18 cellular contexts compared by ENCODE assay signal in genomic region chr1:9389969-9390368, GRCh38.
A peak's percentile ranks its signal among the peaks of the same experiment; 100 is the strongest.
DNase-seq lines count a peak whose midpoint lies in the region; ATAC-seq and TF ChIP-seq lines count a peak whose summit lies in the region.
"Had no signal": no experiment of that assay in that cellular context is flagged by ENCODE, and none has a peak within 500 bp of the region (broad histone marks: within the 10 kb centered on the region; RNA-seq: fewer than 3 reads in every experiment).

No MANE protein-coding gene starts in this region.

- intact Hi-C loops in dorsolateral prefrontal cortex (cut with DNase I) = loop anchor here in 1 of 2 donors (5.0 kb wide), 1 partner anchor 98 kb away; the partner anchor contains the start of gene SPSB1
- intact Hi-C loops in CD4-positive, alpha-beta memory T cell (cut with micrococcal nuclease) = no loop called here

- H3K4me1 Mint-ChIP-seq in stimulated activated naive CD8-positive, alpha-beta T cell treated with anti-CD3 and anti-CD28 coated beads, Interleukin-15, Interleukin-2, amounts not matched to agents 100 ng/mL and 50 ng/mL, for 24 hours (ENCODE audit: low read depth) = peaks cover 4% of the 10 kb centered on the region
- peaks cover 47% of the 10 kb centered on the region for H3K4me1 Mint-ChIP-seq in activated CD4-positive, alpha-beta memory T cell treated with anti-CD3 and anti-CD28 coated beads, Interleukin-2, amount 10 ng/mL, durations not matched to agents 7 days and 5 days
- peaks cover 4 to 6% (median 5%) of the 10 kb centered on the region in 4 donors for H3K4me1 Mint-ChIP-seq in CD4-positive, alpha-beta memory T cell

- peak overlapping the region; percentile 5 for H3K27ac Mint-ChIP-seq in stimulated activated naive CD8-positive, alpha-beta T cell treated with anti-CD3 and anti-CD28 coated beads, Interleukin-15, Interleukin-2, amounts not matched to agents 100 ng/mL and 50 ng/mL, for 24 hours
- H3K27ac Mint-ChIP-seq in activated CD4-positive, alpha-beta memory T cell treated with anti-CD3 and anti-CD28 coated beads, Interleukin-2, amount 10 ng/mL, durations not matched to agents 7 days and 5 days = peak overlapping the region; percentile 0
- no peak overlapping the region for H3K27ac Mint-ChIP-seq in CD4-positive, alpha-beta memory T cell

- DNase-seq in stimulated activated naive CD8-positive, alpha-beta T cell treated with anti-CD3 and anti-CD28 coated beads, Interleukin-15, Interleukin-2, amounts not matched to agents 100 U/mL and 50 U/mL, for 24 hours = no peak
- peak; percentile 25 for DNase-seq in activated CD4-positive, alpha-beta memory T cell treated with anti-CD3 and anti-CD28 coated beads, Interleukin-2, amount 10 ng/mL, durations not matched to agents 7 days and 5 days
- DNase-seq in dorsolateral prefrontal cortex (no peak), GM10266 (ENCODE audit: extremely low spot score) (no peak)
- no peak for DNase-seq in CD4-positive, alpha-beta memory T cell
- DNase-seq: Caco-2, GOT3, HCEC 1CT, KG1, NCI-H1105 treated with DMSO at 0.1 percent for 48 hours, NCI-H2081 treated with DMSO at 0.1 percent for 48 hours, NCI-H2171 treated with DMSO at 0.1 percent for 48 hours, NCI-H526, OCI-M1 had no signal

- no peaks in the 10 kb centered on the region for H3K9me3 ChIP-seq in CD4-positive, alpha-beta memory T cell (ENCODE audit: control insufficient read depth in 1 of 2, low read length in 2 of 2)
- H3K9me3 ChIP-seq: Caco-2 had no signal

- TF ChIP-seq CTCF in dorsolateral prefrontal cortex (IDR thresholded peaks at IDR 0.05 in 54 of 56, conservative IDR thresholded peaks at IDR 0.05 in 2 of 56; ENCODE audit: low read depth in 1 of 56, partially characterized antibody in 56 of 56) (no peak), GM10266 (IDR thresholded peaks at IDR 0.05; ENCODE audit: control insufficient read depth, insufficient read depth, low read depth, missing control alignments) (no peak)

- H3K27me3 ChIP-seq in dorsolateral prefrontal cortex = no peaks in the 10 kb centered on the region
- H3K27me3 ChIP-seq in CD4-positive, alpha-beta memory T cell (ENCODE audit: insufficient read depth, low read length) = no peaks in the 10 kb centered on the region

- no peak for ATAC-seq in stimulated activated naive CD8-positive, alpha-beta T cell treated with anti-CD3 and anti-CD28 coated beads, Interleukin-15, Interleukin-2, amounts not matched to agents 100 U/mL and 50 U/mL, for 24 hours
- no peak for ATAC-seq in GM21360 (IDR thresholded peaks at IDR 0.05; ENCODE audit: unreplicated experiment)
- ATAC-seq: Right ventricle myocardium inferior had no signal

- peak overlapping the region in 43 of 59 donors; percentile 17 to 100 (median 98) for H3K27ac ChIP-seq in dorsolateral prefrontal cortex
- H3K27ac ChIP-seq in CD4-positive, alpha-beta memory T cell (ENCODE audit: low read depth, low read length) = no peak overlapping the region

- peaks cover 4% of the 10 kb centered on the region for H3K27me3 Mint-ChIP-seq in stimulated activated naive CD8-positive, alpha-beta T cell treated with anti-CD3 and anti-CD28 coated beads, Interleukin-15, Interleukin-2, amounts not matched to agents 100 ng/mL and 50 ng/mL, for 24 hours
- peaks cover 25% of the 10 kb centered on the region for H3K27me3 Mint-ChIP-seq in activated CD4-positive, alpha-beta memory T cell treated with anti-CD3 and anti-CD28 coated beads, Interleukin-2, amount 10 ng/mL, durations not matched to agents 7 days and 5 days
- H3K27me3 Mint-ChIP-seq in CD4-positive, alpha-beta memory T cell = peaks cover 2 to 6% of the 10 kb centered on the region in 2 donors
- H3K27me3 Mint-ChIP-seq: CD4-positive, CD25-positive, alpha-beta regulatory T cell had no signal

- no peaks in the 10 kb centered on the region for H3K36me3 ChIP-seq in CD4-positive, alpha-beta memory T cell (ENCODE audit: insufficient read depth, low read length)

- H3K36me3 Mint-ChIP-seq in stimulated activated naive CD8-positive, alpha-beta T cell treated with anti-CD3 and anti-CD28 coated beads, Interleukin-15, Interleukin-2, amounts not matched to agents 100 ng/mL and 50 ng/mL, for 24 hours (ENCODE audit: low read depth) = no peaks in the 10 kb centered on the region
- H3K36me3 Mint-ChIP-seq in activated CD4-positive, alpha-beta memory T cell treated with anti-CD3 and anti-CD28 coated beads, Interleukin-2, amount 10 ng/mL, durations not matched to agents 7 days and 5 days (ENCODE audit: low read depth) = no peaks in the 10 kb centered on the region
- H3K36me3 Mint-ChIP-seq in CD4-positive, alpha-beta memory T cell = peaks cover 0 to under 1% of the 10 kb centered on the region in 2 donors
- H3K36me3 Mint-ChIP-seq: CD4-positive, CD25-positive, alpha-beta regulatory T cell had no signal

- no peak overlapping the region for H3K4me3 ChIP-seq in dorsolateral prefrontal cortex
- H3K4me3 ChIP-seq in CD4-positive, alpha-beta memory T cell (ENCODE audit: low read length in 2 of 2) = no peak overlapping the region

- no peak overlapping the region for H3K4me3 Mint-ChIP-seq in stimulated activated naive CD8-positive, alpha-beta T cell treated with anti-CD3 and anti-CD28 coated beads, Interleukin-15, Interleukin-2, amounts not matched to agents 100 ng/mL and 50 ng/mL, for 24 hours
- H3K4me3 Mint-ChIP-seq in activated CD4-positive, alpha-beta memory T cell treated with anti-CD3 and anti-CD28 coated beads, Interleukin-2, amount 10 ng/mL, durations not matched to agents 7 days and 5 days = no peak overlapping the region
- no peak overlapping the region for H3K4me3 Mint-ChIP-seq in CD4-positive, alpha-beta memory T cell
- H3K4me3 Mint-ChIP-seq: CD4-positive, CD25-positive, alpha-beta regulatory T cell had no signal

- H3K4me1 ChIP-seq in CD4-positive, alpha-beta memory T cell (ENCODE audit: insufficient read depth, low read length) = no peaks in the 10 kb centered on the region

- no peaks in the 10 kb centered on the region for H3K9me3 Mint-ChIP-seq in stimulated activated naive CD8-positive, alpha-beta T cell treated with anti-CD3 and anti-CD28 coated beads, Interleukin-15, Interleukin-2, amounts not matched to agents 100 ng/mL and 50 ng/mL, for 24 hours
- H3K9me3 Mint-ChIP-seq in activated CD4-positive, alpha-beta memory T cell treated with anti-CD3 and anti-CD28 coated beads, Interleukin-2, amount 10 ng/mL, durations not matched to agents 7 days and 5 days = no peaks in the 10 kb centered on the region
- H3K9me3 Mint-ChIP-seq in CD4-positive, alpha-beta memory T cell = peaks cover 0 to 2% (median 0%) of the 10 kb centered on the region in 8 donors

- POLR2A ChIA-PET in activated CD4-positive, alpha-beta memory T cell treated with anti-CD3 and anti-CD28 coated beads, Interleukin-2, amount 10 ng/mL, durations not matched to agents 7 days and 5 days (lab: Charles Lee) = interaction anchor here (1.0 to 1.8 kb wide), 4 partner anchors 10 to 98 kb away, joined by 3 to 4 read pairs (median 4); partner anchors contain the start of gene SPSB1
- POLR2A ChIA-PET in CD4-positive, alpha-beta memory T cell (lab: Charles Lee; ENCODE audit: partially characterized antibody) = interaction anchor here (0.6 kb wide), 1 partner anchor 99 kb away, joined by 3 read pairs; no protein-coding TSS in a partner anchor

- CTCF ChIA-PET in activated CD4-positive, alpha-beta memory T cell treated with anti-CD3 and anti-CD28 coated beads, Interleukin-2, amount 10 ng/mL, durations not matched to agents 7 days and 5 days (lab: Charles Lee) = interaction anchor here (2.3 kb wide), 1 partner anchor 66 kb away, joined by 8 read pairs; no protein-coding TSS in a partner anchor
- CTCF ChIA-PET in CD4-positive, alpha-beta memory T cell (lab: Charles Lee; ENCODE audit: partially characterized antibody) = no interaction called here

Comparison
In these comparisons a context has a peak if more than half of its experiments do, and no peak if none do; other contexts are left out.
1. H3K27ac Mint-ChIP-seq: peak in stimulated activated naive CD8-positive, alpha-beta T cell treated with anti-CD3 and anti-CD28 coated beads, Interleukin-15, Interleukin-2, amounts not matched to agents 100 ng/mL and 50 ng/mL, for 24 hours (single experiment) and activated CD4-positive, alpha-beta memory T cell treated with anti-CD3 and anti-CD28 coated beads, Interleukin-2, amount 10 ng/mL, durations not matched to agents 7 days and 5 days (single experiment); none in CD4-positive, alpha-beta memory T cell (0 of 7).